In the genomic region with DNA sequence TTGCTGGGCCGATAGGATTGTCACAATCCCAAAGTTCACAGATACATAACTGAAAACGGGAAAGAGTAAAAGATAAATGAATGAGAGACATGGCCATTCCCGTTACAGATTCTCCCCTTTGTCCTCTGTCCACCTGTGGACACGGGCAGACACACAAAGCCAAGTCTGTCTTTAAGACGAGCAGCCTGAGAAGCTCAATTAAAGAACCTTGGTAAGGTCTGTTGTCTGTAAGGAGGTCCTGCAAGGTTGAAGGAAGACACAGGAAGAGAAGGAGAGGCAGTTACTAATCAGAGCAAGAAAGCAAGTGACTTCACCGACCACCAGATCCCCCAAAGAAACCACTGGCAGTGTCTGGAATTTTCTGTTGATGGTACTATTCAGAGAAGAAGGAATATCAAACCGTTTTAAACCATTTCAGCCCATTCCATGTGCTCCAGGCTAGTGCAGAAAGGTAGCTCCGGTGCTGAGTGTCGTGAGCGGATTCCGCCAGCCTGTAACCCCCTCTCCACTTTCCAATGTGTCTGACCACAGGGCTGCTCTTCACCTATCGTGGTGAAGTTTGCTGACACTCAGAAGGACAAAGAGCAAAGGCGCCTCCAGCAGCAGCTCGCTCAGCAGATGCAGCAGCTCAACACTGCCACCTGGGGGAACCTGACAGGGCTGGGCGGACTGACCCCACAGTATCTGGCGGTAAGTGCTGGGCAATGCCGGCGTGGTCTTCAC, we compare ENCODE assay signal across 8 cellular contexts.
A peak's percentile ranks its signal among the peaks of the same experiment; 100 is the strongest.
DNase-seq lines count a peak whose midpoint lies in the region; ATAC-seq lines count a peak whose summit lies in the region.

No MANE protein-coding gene starts in this region.

- peak overlapping the region; percentile 64 for H3K27ac Mint-ChIP-seq in T-helper 1 cell treated with Interleukin-12 subunit alpha and Interleukin-12 subunit beta and Interleukin-4 antibody, amounts not matched to agents 30 μg/mL and 1 μg/mL, for 36 hours

- H3K9me3 Mint-ChIP-seq in T-helper 1 cell treated with Interleukin-12 subunit alpha and Interleukin-12 subunit beta and Interleukin-4 antibody, amounts not matched to agents 30 μg/mL and 1 μg/mL, for 36 hours = no peaks in the 10 kb centered on the region

- peaks cover 55% of the 10 kb centered on the region for H3K36me3 Mint-ChIP-seq in T-helper 1 cell treated with Interleukin-12 subunit alpha and Interleukin-12 subunit beta and Interleukin-4 antibody, amounts not matched to agents 30 μg/mL and 1 μg/mL, for 36 hours (ENCODE audit: low read depth)

- no peaks in the 10 kb centered on the region for H3K27me3 Mint-ChIP-seq in T-helper 1 cell treated with Interleukin-12 subunit alpha and Interleukin-12 subunit beta and Interleukin-4 antibody, amounts not matched to agents 30 μg/mL and 1 μg/mL, for 36 hours (ENCODE audit: low read depth)

- ATAC-seq in GM19351 (IDR thresholded peaks at IDR 0.05; ENCODE audit: unreplicated experiment) = peak; percentile 86

- DNase-seq in C1 segment of cervical spinal cord (lab: John Stamatoyannopoulos, UW) (peak in 11 of 14 donors; percentile 16 to 56 (median 32)), HK-2 (ENCODE audit: unreplicated experiment) (peak; percentile 8), amniotic epithelial cell (ENCODE audit: low read depth) (peak; percentile 43), hepatic stellate cell (ENCODE audit: low spot score) (peak; percentile 48), smooth muscle cell of the brain vasculature (ENCODE audit: low read depth, low spot score) (peak; percentile 32), DMS79 (lab: John Stamatoyannopoulos, UW) (no peak)

- no peak overlapping the region for H3K4me3 Mint-ChIP-seq in T-helper 1 cell treated with Interleukin-12 subunit alpha and Interleukin-12 subunit beta and Interleukin-4 antibody, amounts not matched to agents 30 μg/mL and 1 μg/mL, for 36 hours

- peaks cover 44% of the 10 kb centered on the region for H3K4me1 Mint-ChIP-seq in T-helper 1 cell treated with Interleukin-12 subunit alpha and Interleukin-12 subunit beta and Interleukin-4 antibody, amounts not matched to agents 30 μg/mL and 1 μg/mL, for 36 hours (ENCODE audit: low read depth)
